ENCODE assay signal across 8 cellular contexts in the genomic region with DNA sequence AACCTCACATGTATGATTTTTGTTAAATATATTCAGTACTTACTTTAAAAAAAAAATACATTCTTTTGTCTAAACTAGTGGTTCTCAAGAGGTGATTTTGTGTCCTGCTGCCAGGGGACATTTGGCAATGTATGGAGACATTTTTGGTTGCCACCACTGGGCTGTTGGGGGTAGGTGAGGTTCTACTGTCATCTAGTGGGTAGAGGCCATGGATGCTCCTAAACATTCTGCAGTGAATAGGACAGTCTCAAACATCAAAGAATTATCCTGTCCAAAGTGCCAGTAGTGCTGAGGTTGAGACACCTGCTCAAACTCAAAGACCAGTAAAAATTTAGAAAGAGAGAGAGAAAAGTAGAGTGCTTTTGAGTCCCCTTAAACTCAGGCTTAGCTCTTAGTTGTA. TPM values are rescaled to one million over a fixed set of nuclear protein-coding genes. Genes with fewer than 3 reads are reported as not detected.
A peak's percentile ranks its signal among the peaks of the same experiment; 100 is the strongest.
DNase-seq lines count a peak whose midpoint lies in the region; ATAC-seq and TF ChIP-seq lines count a peak whose summit lies in the region.

No MANE protein-coding gene starts in this region.

- no peaks in the 10 kb centered on the region for H3K9me3 ChIP-seq in adrenal gland (replicated peaks in 1 of 3)

- no peak for ATAC-seq in GM21529 (IDR thresholded peaks at IDR 0.05; ENCODE audit: unreplicated experiment)

- no peaks in the 10 kb centered on the region for H3K36me3 ChIP-seq in adrenal gland (replicated peaks in 1 of 2)

- no peak overlapping the region for H3K27ac ChIP-seq in adrenal gland

- no peaks in the 10 kb centered on the region for H3K27me3 ChIP-seq in adrenal gland

- no peak overlapping the region for H3K4me3 ChIP-seq in adrenal gland
- H3K4me3 ChIP-seq in lower leg skin (ENCODE audit: low read depth, poor library complexity, severe bottlenecking) = no peak overlapping the region

- TF ChIP-seq POLR2A in adrenal gland (IDR thresholded peaks at IDR 0.05) (no peak), lower leg skin (IDR thresholded peaks at IDR 0.05) (no peak)

- peak; percentile 74 for DNase-seq in DMS53 (lab: John Stamatoyannopoulos, UW)
- peak; percentile 32 for DNase-seq in HT1080 (ENCODE audit: low read depth)
- peak in 1 of 7 donors; percentile 17 for DNase-seq in adrenal gland
- peak; percentile 20 for DNase-seq in kidney tubule cell (ENCODE audit: low spot score)
- DNase-seq in 8988T = no peak
- no peak for DNase-seq in foreskin melanocyte
- DNase-seq in lower leg skin (ENCODE audit: low spot score in 2 of 2) = no peak

- intact Hi-C loops in adrenal gland (cut with DNase I) (no loop called here), lower leg skin (cut with DNase I; ENCODE audit: low total_unique reads) (no loop called here)

- TF ChIP-seq CTCF in adrenal gland (IDR thresholded peaks at IDR 0.05) (peak in 5 of 6 experiments; percentile 29 to 60 (median 53)), lower leg skin (IDR thresholded peaks at IDR 0.05) (peak in 1 of 3 donors; percentile 54)

- H3K4me1 ChIP-seq in adrenal gland (replicated peaks in 1 of 2) = no peaks in the 10 kb centered on the region

RNA-seq across cellular contexts. Expression of gene PGM2, which starts 32.9 kb away (rescaled TPM):
- 104 and 112 TPM in 2 replicates for total RNA-seq in HT1080 (2014; rRNA removed; shearing (Covaris generic))
- 77.0 and 92.7 TPM in 2 replicates for polyA plus RNA-seq in HT1080 (2015; cell fraction: cytosol; rRNA removed)
- polyA plus RNA-seq in HT1080 (2015; cell fraction: nucleus; rRNA removed) = 148 and 163 TPM in 2 replicates
- 10 to 100 TPM; 13.3 to 59.2 (median 36.7) TPM for total RNA-seq in adrenal gland
- 10 to 100 TPM in 1 of 3 donors, 1 to 10 TPM in 2; 6.8 to 26.5 (median 7.4) TPM for polyA plus RNA-seq in adrenal gland
- 10 to 100 TPM; 52.7 to 83.9 (median 74.7) TPM for total RNA-seq in lower leg skin

Comparison
In these comparisons a context has a peak if more than half of its experiments do, and no peak if none do; other contexts are left out.
1. DNase-seq: peak in DMS53 (single experiment), HT1080 (single experiment) and kidney tubule cell (single experiment); none in 8988T (single experiment), foreskin melanocyte (single experiment) and lower leg skin (0 of 2).